ENCODE assay signal across 8 cellular contexts in genomic region chr19:37655689-37656491, GRCh38. TPM values are rescaled to one million over a fixed set of nuclear protein-coding genes. Genes with fewer than 3 reads are reported as not detected.
A peak's percentile ranks its signal among the peaks of the same experiment; 100 is the strongest.
DNase-seq lines count a peak whose midpoint lies in the region; ATAC-seq, FAIRE-seq and TF ChIP-seq lines count a peak whose summit lies in the region.

No MANE protein-coding gene starts in this region.

- H3K79me2 ChIP-seq in H1 (ENCODE audit: control insufficient read depth in 1 of 2, insufficient read depth in 2 of 2, low read length in 2 of 2), result peaks cover 0 to 14% of the 10 kb centered on the region in 2 experiments; a peak in 2 of 4 replicates

- POLR2A ChIA-PET in AG04449 (lab: Yijun Ruan, JAX), result interaction anchor here (1.0 kb wide), 1 partner anchor 36 kb away, joined by 4 read pairs; no protein-coding TSS in a partner anchor
- POLR2A ChIA-PET in H1 (lab: Charles Lee; ENCODE audit: partially characterized antibody), result interaction anchor here (1.3 kb wide), 3 partner anchors 8 to 149 kb away, joined by 4 to 9 read pairs (median 6); partner anchors contain the start of genes ZNF540, ZNF571 and ZNF793

- TF ChIP-seq CTCF in AG04449 (IDR thresholded peaks at IDR 0.05; ENCODE audit: insufficient read depth, low read length, missing control alignments) (no peak), H1 (IDR thresholded peaks at IDR 0.05; ENCODE audit: control extremely low read depth in 1 of 3, insufficient read depth in 1 of 3, low read depth in 1 of 3, low read length in 3 of 3) (no peak)

- peaks cover 0 to 2% (median 0%) of the 10 kb centered on the region in 4 experiments; a peak in 2 of 7 replicates for H3K4me1 ChIP-seq in H1 (replicated peaks in 1 of 4; ENCODE audit: control insufficient read depth in 3 of 4, insufficient read depth in 4 of 4, low read length in 3 of 4)

- no peak for FAIRE-seq in H1 (lab: Jason Lieb, UNC)

- 1% methylated on average over 59 of the region's 59 CpGs; no CpG with 5 or more reads in 1 of the 2 experiments for WGBS in H1 (ENCODE audit: extremely low coverage in 1 of 2, insufficient coverage in 1 of 2, insufficient read length in 1 of 2, insufficient replicate concordance in 2 of 2, low coverage in 1 of 2, low lambda C conversion rate in 2 of 2, missing lambda C conversion rate in 1 of 2), 2 experiments

- peak in 1 of 2 experiments; percentile 9; a peak in 1 of 4 replicates for TF ChIP-seq RAD21 in H1 (IDR thresholded peaks at IDR 0.05 in 1 of 2, conservative IDR thresholded peaks at IDR 0.05 in 1 of 2; ENCODE audit: low read depth in 2 of 2, low read length in 2 of 2)

- peaks cover 12% of the 10 kb centered on the region for H3K23me2 ChIP-seq in H1 (ENCODE audit: low read depth, low read length)

- DNase-seq in AG04449 (ENCODE audit: low read depth, low spot score) (no peak), NCI-H524 (lab: John Stamatoyannopoulos, UW) (peak; percentile 93 to 94), H1 (ENCODE audit: low read depth in 1 of 2, low spot score in 2 of 2) (peak in 1 of 2 experiments; percentile 89), mesenteric fat pad (ENCODE audit: low spot score) (peak; percentile 92)
- peak; percentile 58 to 68 (median 65) for DNase-seq in activated CD8-positive, alpha-beta memory T cell treated with anti-CD3 and anti-CD28 coated beads for 48 hours (ENCODE audit: low read depth in 2 of 3, low spot score in 2 of 3)
- DNase-seq in stimulated activated CD8-positive, alpha-beta memory T cell treated with anti-CD3 and anti-CD28 coated beads, Interleukin-15, amount 100 ng/mL, for 1 hour (ENCODE audit: low read depth), result peak; percentile 59

- ATAC-seq in GM18873 (IDR thresholded peaks at IDR 0.05; ENCODE audit: low FRiP score, unreplicated experiment) (peak; percentile 54), HG03108 (IDR thresholded peaks at IDR 0.05; ENCODE audit: unreplicated experiment) (peak; percentile 62)

- H3K18ac ChIP-seq in H1 (ENCODE audit: extremely low read depth, low read length), result peak overlapping the region; percentile 85; the same call in 1 of the 2 replicates

- no peak for TF ChIP-seq POLR2A in H1 (IDR thresholded peaks at IDR 0.05; ENCODE audit: control extremely low read depth in 1 of 2, low read depth in 2 of 2, low read length in 2 of 2)

- H3K4me3 ChIP-seq in AG04449 (ENCODE audit: low read depth, low read length), result peak overlapping the region; percentile 77
- peak overlapping the region; percentile 58 to 90 (median 75) for H3K4me3 ChIP-seq in H1 (ENCODE audit: extremely low read depth in 1 of 4, insufficient read depth in 2 of 4, low read depth in 3 of 4, low read length in 4 of 4)

- no peaks in the 10 kb centered on the region for H3K27me3 ChIP-seq in H1 (replicated peaks in 1 of 4; ENCODE audit: control insufficient read depth in 3 of 4, extremely low read depth in 1 of 4, insufficient read depth in 3 of 4, low read length in 3 of 4)

- no peak overlapping the region for H2BK20ac ChIP-seq in H1 (ENCODE audit: low read length)

- H2BK15ac ChIP-seq in H1 (ENCODE audit: low read length), result peak overlapping the region; percentile 83; the same call in 1 of the 2 replicates

- H4K91ac ChIP-seq in H1 (replicated peaks; ENCODE audit: insufficient read length, low read length), result peak overlapping the region; percentile 98

- peak overlapping the region; percentile 83 for H4K8ac ChIP-seq in H1 (ENCODE audit: extremely low read depth, insufficient read depth, low read length)

- peak overlapping the region in 3 of 4 experiments; percentile 52 to 62 (median 57); a peak in 5 of 7 replicates for H3K9ac ChIP-seq in H1 (replicated peaks in 1 of 4; ENCODE audit: extremely low read depth in 1 of 4, low read depth in 3 of 4, low read length in 3 of 4)

- H3K36me3 ChIP-seq in H1 (ENCODE audit: control insufficient read depth in 2 of 4, insufficient read depth in 4 of 4, low read length in 3 of 4), result no peaks in the 10 kb centered on the region

- H3K23ac ChIP-seq in H1 (ENCODE audit: insufficient read length), result no peak overlapping the region

- H2BK12ac ChIP-seq in H1 (ENCODE audit: low read depth, low read length), result peak overlapping the region; percentile 50; the same call in 1 of the 2 replicates

- peak overlapping the region; percentile 69 for H3K4ac ChIP-seq in H1 (replicated peaks; ENCODE audit: insufficient read length, low read depth, low read length)

- CTCF ChIA-PET in AG04449 (lab: Yijun Ruan, JAX) (no interaction called here), H1 (lab: Charles Lee; ENCODE audit: partially characterized antibody) (no interaction called here)

- H3K27ac ChIP-seq in H1 (ENCODE audit: low read depth, low read length), result peak overlapping the region; percentile 39; the same call in 1 of the 2 replicates

- peak overlapping the region; percentile 48; the same call in 1 of the 2 replicates for H2BK5ac ChIP-seq in H1 (ENCODE audit: low read depth, low read length)

- H3K56ac ChIP-seq in H1 (replicated peaks; ENCODE audit: insufficient read length, low read depth, low read length), result peak overlapping the region; percentile 46

- peak overlapping the region; percentile 84 for H2AFZ ChIP-seq in H1 (ENCODE audit: low read length)

- peak overlapping the region; percentile 73 for H4K5ac ChIP-seq in H1 (ENCODE audit: insufficient read length, low read depth, low read length)

- 0 out of 4 replicates have a peak, but pooled peaks cover 2 to 3% of the 10 kb centered on the region in 2 experiments for H3K9me3 ChIP-seq in H1 (ENCODE audit: insufficient read depth in 2 of 2, low read depth in 1 of 2, low read length in 1 of 2)

- no peaks in the 10 kb centered on the region for H3K79me1 ChIP-seq in H1 (ENCODE audit: low read depth, low read length)

- H3K4me2 ChIP-seq in H1 (ENCODE audit: insufficient read depth in 1 of 2, low read depth in 2 of 2, low read length in 2 of 2), result peak overlapping the region; percentile 85 to 89

- H4K20me1 ChIP-seq in H1 (replicated peaks in 1 of 2; ENCODE audit: control insufficient read depth in 1 of 2, insufficient read depth in 2 of 2, low read length in 2 of 2), result no peaks in the 10 kb centered on the region

- H2AK5ac ChIP-seq in H1 (ENCODE audit: low read depth, low read length), result no peak overlapping the region

- H2BK120ac ChIP-seq in H1 (replicated peaks; ENCODE audit: low read depth, low read length), result no peak overlapping the region

- H3K14ac ChIP-seq in H1 (ENCODE audit: insufficient read length), result no peak overlapping the region

- no peak for TF ChIP-seq EP300 in H1 (IDR thresholded peaks at IDR 0.05; ENCODE audit: borderline replicate concordance in 1 of 2, low read depth in 2 of 2, low read length in 2 of 2)

TF ChIP-seq in H1, 55 proteins besides CTCF, POLR2A, EP300 and RAD21 (continues in another document):
- TF ChIP-seq ASH2L (IDR thresholded peaks at IDR 0.05; ENCODE audit: low read length) (peak; percentile 65), SP1 (IDR thresholded peaks at IDR 0.05; ENCODE audit: low read depth, low read length) (no peak), NANOG (IDR thresholded peaks at IDR 0.05; ENCODE audit: insufficient read depth, low read depth, low read length, poor library complexity, severe bottlenecking) (no peak), CTBP2 (IDR thresholded peaks at IDR 0.05; ENCODE audit: borderline replicate concordance, insufficient read depth, insufficient read length, low read length) (no peak), TAF7 (optimal IDR thresholded peaks at IDR 0.05; ENCODE audit: borderline replicate concordance, low read depth, low read length) (no peak), SP4 (IDR thresholded peaks at IDR 0.05; ENCODE audit: low read length) (no peak), KDM4A (IDR thresholded peaks at IDR 0.05; ENCODE audit: low read depth, low read length, severe bottlenecking) (peak; percentile 89), BACH1 (IDR thresholded peaks at IDR 0.05; ENCODE audit: low read length) (no peak), CHD1 (IDR thresholded peaks at IDR 0.05; ENCODE audit: low read depth, low read length) (no peak), POU5F1 (IDR thresholded peaks at IDR 0.05; ENCODE audit: low read depth, low read length) (no peak), PHF8 (conservative IDR thresholded peaks at IDR 0.05; ENCODE audit: low read depth, low read length) (peak; percentile 76), CHD2 (IDR thresholded peaks at IDR 0.05; ENCODE audit: low read length) (peak; percentile 89), BRCA1 (IDR thresholded peaks at IDR 0.05; ENCODE audit: low read depth, low read length) (peak; percentile 73), SIN3A (conservative IDR thresholded peaks at IDR 0.05 in 1 of 2, IDR thresholded peaks at IDR 0.05 in 1 of 2; ENCODE audit: low read depth in 1 of 2, low read length in 2 of 2) (0 out of 4 replicates have a peak, but pooled peaks of 1 of the 2 experiments have one; percentile 54), RBBP5 (IDR thresholded peaks at IDR 0.05; ENCODE audit: borderline replicate concordance, low read depth, low read length) (peak; percentile 42; the same call in 1 of the 2 replicates), MAX (IDR thresholded peaks at IDR 0.05) (peak; percentile 82), GABPA (IDR thresholded peaks at IDR 0.05; ENCODE audit: borderline replicate concordance, insufficient read depth, low read length) (no peak), HDAC2 (IDR thresholded peaks at IDR 0.05; ENCODE audit: borderline replicate concordance in 1 of 2, low read depth in 2 of 2, low read length in 2 of 2) (no peak; a peak in 1 of 4 replicates), SAP30 (IDR thresholded peaks at IDR 0.05; ENCODE audit: insufficient read depth, insufficient replicate concordance, low read length) (no peak), JUN (IDR thresholded peaks at IDR 0.05; ENCODE audit: low read depth, low read length) (no peak), CREB1 (IDR thresholded peaks at IDR 0.05) (peak; percentile 83), HDAC6 (IDR thresholded peaks at IDR 0.05; ENCODE audit: low read depth, low read length) (no peak), SIRT6 (IDR thresholded peaks at IDR 0.05; ENCODE audit: low read length) (no peak), RFX5 (IDR thresholded peaks at IDR 0.05; ENCODE audit: borderline replicate concordance, low read depth, low read length) (no peak)

RNA-seq across cellular contexts. Expression of gene ZFP30, which starts 0.6 kb away (rescaled TPM):
- 6.1 and 8.7 TPM in 2 replicates for total RNA-seq in H1 (2021; fragmentation: NEBNext Ultra II Directional; extraction: Animal tissue kit (Norgen Biotek cat#: 25700))
- polyA plus RNA-seq in H1 (2011; rRNA removed), result 1.3 and 1.4 TPM in 2 replicates
- 1.6 TPM for polyA plus RNA-seq in H1 (2011; cell fraction: cytosol; rRNA removed)
- 3.6 TPM for polyA plus RNA-seq in H1 (2011; cell fraction: nucleus; rRNA removed)
- 3.2 to 4.7 TPM (median 4.0 TPM) in 4 replicates for polyA plus RNA-seq in H1 (2012, experiment 1 of 2)
- 0.37 TPM for polyA plus RNA-seq in H1 (2012, experiment 2 of 2)
- polyA plus RNA-seq in H1 (2013, experiment 1 of 2), result 2.9 TPM
- polyA plus RNA-seq in H1 (2013, experiment 2 of 2), result 2.5 TPM
- 4.7 and 6.9 TPM in 2 replicates for polyA minus RNA-seq in H1 (2011; rRNA and poly(A)+ RNA removed)
- polyA minus RNA-seq in H1 (2011; cell fraction: cytosol; rRNA and poly(A)+ RNA removed), result 2.3 TPM
- 9.9 TPM for polyA minus RNA-seq in H1 (2011; cell fraction: nucleus; rRNA and poly(A)+ RNA removed)
- 8.3 TPM for total RNA-seq in mesenteric fat pad
